ENCODE assay signal across 17 cellular contexts in genomic region chr1:27509127-27510080, GRCh38. TPM values are rescaled to one million over a fixed set of nuclear protein-coding genes. Genes with fewer than 3 reads are reported as not detected.
DNase-seq lines count a peak whose midpoint lies in the region; ATAC-seq and TF ChIP-seq lines count a peak whose summit lies in the region.
"Had no signal": no experiment of that assay in that cellular context is flagged by ENCODE, and none has a peak within 500 bp of the region (broad histone marks: within the 10 kb centered on the region; RNA-seq: fewer than 3 reads in every experiment).

No MANE protein-coding gene starts in this region.

- H3K9ac ChIP-seq in neuronal stem cell (ENCODE audit: low read depth, low read length, poor library complexity), result no peak overlapping the region

- H2BK120ac ChIP-seq in neuronal stem cell (ENCODE audit: low read depth, low read length), result no peak overlapping the region

- H3K9me2 ChIP-seq in GM23338 (ENCODE audit: insufficient read depth), result no peaks in the 10 kb centered on the region

- ATAC-seq in GM23338 (no peak), GM18505 (IDR thresholded peaks at IDR 0.05; ENCODE audit: unreplicated experiment) (no peak), HG02571 (IDR thresholded peaks at IDR 0.05; ENCODE audit: unreplicated experiment) (no peak)
- ATAC-seq in effector memory CD8-positive, alpha-beta T cell (replicated peaks), result no peak
- no peak for ATAC-seq in CD4-positive, alpha-beta T cell (ENCODE audit: poor library complexity)
- ATAC-seq: activated CD4-positive, alpha-beta T cell treated with anti-CD3 and anti-CD28 coated beads for 36 hours; gastrocnemius medialis; stimulated activated memory B cell treated with anti-CD40 and anti-IgM and Interleukin-4, amounts not matched to agents 10 μg/mL and 1 μg/mL and 100 μg/mL, for 72 hours had no signal

- H3K36me3 ChIP-seq in GM23338 (ENCODE audit: insufficient read depth) (no peaks in the 10 kb centered on the region), neuronal stem cell (replicated peaks in 1 of 2; ENCODE audit: control insufficient read depth in 2 of 2, insufficient read depth in 2 of 2, low read length in 2 of 2) (no peaks in the 10 kb centered on the region)
- H3K36me3 ChIP-seq: gastrocnemius medialis had no signal

- no peak overlapping the region for H4K8ac ChIP-seq in neuronal stem cell (ENCODE audit: low read depth, low read length)

- CTCF ChIA-PET in CD4-positive, alpha-beta T cell (lab: Charles Lee), result no interaction called here

- no peak overlapping the region for H3K4ac ChIP-seq in neuronal stem cell (ENCODE audit: low read length)

- H3K27ac ChIP-seq in GM23338 (ENCODE audit: low read depth), result no peak overlapping the region
- no peak overlapping the region for H3K27ac ChIP-seq in neuronal stem cell (replicated peaks; ENCODE audit: low read length)
- no peak overlapping the region for H3K27ac ChIP-seq in CD4-positive, alpha-beta T cell (ENCODE audit: low read depth, low read length)
- H3K27ac ChIP-seq: gastrocnemius medialis had no signal

- peak overlapping the region; percentile 15 for H2AK5ac ChIP-seq in neuronal stem cell (ENCODE audit: low read depth, low read length)

- H3K23ac ChIP-seq in neuronal stem cell (ENCODE audit: low read depth, low read length, poor library complexity), result no peak overlapping the region

- H3K9me3 ChIP-seq in neuronal stem cell (replicated peaks in 1 of 2; ENCODE audit: control insufficient read depth in 2 of 2, insufficient read depth in 1 of 2, low read depth in 1 of 2, low read length in 2 of 2), result no peaks in the 10 kb centered on the region
- H3K9me3 ChIP-seq in CD4-positive, alpha-beta T cell (ENCODE audit: control insufficient read depth, low read length), result no peaks in the 10 kb centered on the region
- H3K9me3 ChIP-seq: gastrocnemius medialis had no signal

- no peaks in the 10 kb centered on the region for H3K79me1 ChIP-seq in neuronal stem cell (ENCODE audit: low read depth, low read length)

- H4K91ac ChIP-seq in neuronal stem cell (ENCODE audit: low read depth, low read length, poor library complexity), result no peak overlapping the region

- no peak overlapping the region for H3K14ac ChIP-seq in neuronal stem cell (ENCODE audit: low read length)

- POLR2A ChIA-PET in CD4-positive, alpha-beta T cell (lab: Charles Lee), result no interaction called here

- H2BK5ac ChIP-seq in neuronal stem cell (ENCODE audit: low read length), result no peak overlapping the region

- no peak overlapping the region; the same call in 2 of the 3 replicates for H3K4me3 Mint-ChIP-seq in GM23338
- no peak overlapping the region for H3K4me3 Mint-ChIP-seq in effector memory CD8-positive, alpha-beta T cell
- no peak overlapping the region for H3K4me3 Mint-ChIP-seq in CD4-positive, alpha-beta T cell
- H3K4me3 Mint-ChIP-seq: activated CD4-positive, alpha-beta T cell treated with anti-CD3 and anti-CD28 coated beads for 36 hours; activated naive CD4-positive, alpha-beta T cell treated with anti-CD3 and anti-CD28 coated beads, Interleukin-2, amount 50 U/mL, for 24 hours; central memory CD8-positive, alpha-beta T cell; stimulated activated memory B cell treated with anti-CD40 and anti-IgM and Interleukin-4, amounts not matched to agents 10 μg/mL and 1 μg/mL and 100 μg/mL, for 72 hours had no signal

- no peaks in the 10 kb centered on the region for H4K20me1 ChIP-seq in GM23338 (replicated peaks; ENCODE audit: insufficient read depth)

- DNase-seq in AG20443 (ENCODE audit: low spot score), result peak; percentile 3
- no peak for DNase-seq in GM23338 (ENCODE audit: low spot score)
- no peak for DNase-seq in effector memory CD8-positive, alpha-beta T cell
- DNase-seq in neuronal stem cell (ENCODE audit: low spot score), result no peak
- DNase-seq in stimulated activated CD4-positive, alpha-beta T cell treated with anti-CD3 and anti-CD28 coated beads, Interleukin-2, amount 100 ng/mL, for 24 hours, result no peak
- DNase-seq in CD4-positive, alpha-beta T cell, result no peak
- DNase-seq: activated CD4-positive, alpha-beta T cell treated with anti-CD3 and anti-CD28 coated beads for 36 hours; gastrocnemius medialis; NCI-H1436 treated with DMSO at 0.1 percent for 48 hours; NCI-H345; nucleus accumbens; T-helper 9 cell had no signal

- H3F3A ChIP-seq in GM23338 (replicated peaks; ENCODE audit: low read depth), result no peaks in the 10 kb centered on the region; the same call in 1 of the 2 replicates

- H3K27ac Mint-ChIP-seq in GM23338, result no peak overlapping the region
- peak overlapping the region; percentile 1 to 24 for H3K27ac Mint-ChIP-seq in effector memory CD8-positive, alpha-beta T cell
- no peak overlapping the region for H3K27ac Mint-ChIP-seq in CD4-positive, alpha-beta T cell
- H3K27ac Mint-ChIP-seq: activated CD4-positive, alpha-beta T cell treated with anti-CD3 and anti-CD28 coated beads for 36 hours; activated naive CD4-positive, alpha-beta T cell treated with anti-CD3 and anti-CD28 coated beads, Interleukin-2, amount 50 U/mL, for 24 hours; stimulated activated memory B cell treated with anti-CD40 and anti-IgM and Interleukin-4, amounts not matched to agents 10 μg/mL and 1 μg/mL and 100 μg/mL, for 72 hours had no signal

- no peaks in the 10 kb centered on the region for H3K36me3 Mint-ChIP-seq in GM23338 (ENCODE audit: low read depth)
- H3K36me3 Mint-ChIP-seq in effector memory CD8-positive, alpha-beta T cell (ENCODE audit: insufficient read depth), result no peaks in the 10 kb centered on the region
- H3K36me3 Mint-ChIP-seq in CD4-positive, alpha-beta T cell (ENCODE audit: low read depth), result no peaks in the 10 kb centered on the region
- H3K36me3 Mint-ChIP-seq: activated naive CD4-positive, alpha-beta T cell treated with anti-CD3 and anti-CD28 coated beads, Interleukin-2, amount 50 U/mL, for 24 hours; stimulated activated memory B cell treated with anti-CD40 and anti-IgM and Interleukin-4, amounts not matched to agents 10 μg/mL and 1 μg/mL and 100 μg/mL, for 72 hours had no signal

- H3K79me2 ChIP-seq in GM23338 (replicated peaks; ENCODE audit: insufficient read depth), result no peaks in the 10 kb centered on the region

- H3K4me1 Mint-ChIP-seq in GM23338, result peaks cover 13% of the 10 kb centered on the region
- H3K4me1 Mint-ChIP-seq in effector memory CD8-positive, alpha-beta T cell (ENCODE audit: low read depth in 2 of 2), result peaks cover 4% of the 10 kb centered on the region in 2 donors
- H3K4me1 Mint-ChIP-seq in CD4-positive, alpha-beta T cell (ENCODE audit: low read depth), result no peaks in the 10 kb centered on the region
- H3K4me1 Mint-ChIP-seq: activated naive CD4-positive, alpha-beta T cell treated with anti-CD3 and anti-CD28 coated beads, Interleukin-2, amount 50 U/mL, for 24 hours had no signal

- H3K4me1 ChIP-seq in GM23338 (ENCODE audit: insufficient read depth), result peaks cover 10% of the 10 kb centered on the region
- peaks cover 14% of the 10 kb centered on the region in 2 donors for H3K4me1 ChIP-seq in neuronal stem cell (ENCODE audit: control insufficient read depth in 2 of 2, insufficient read depth in 1 of 2, low read depth in 1 of 2, low read length in 2 of 2)

- H3K9me3 Mint-ChIP-seq in GM23338, result no peaks in the 10 kb centered on the region; the same call in 2 of the 3 replicates
- no peaks in the 10 kb centered on the region for H3K9me3 Mint-ChIP-seq in effector memory CD8-positive, alpha-beta T cell
- H3K9me3 Mint-ChIP-seq in CD4-positive, alpha-beta T cell, result no peaks in the 10 kb centered on the region
- H3K9me3 Mint-ChIP-seq: activated naive CD4-positive, alpha-beta T cell treated with anti-CD3 and anti-CD28 coated beads, Interleukin-2, amount 50 U/mL, for 24 hours; central memory CD8-positive, alpha-beta T cell; stimulated activated memory B cell treated with anti-CD40 and anti-IgM and Interleukin-4, amounts not matched to agents 10 μg/mL and 1 μg/mL and 100 μg/mL, for 72 hours had no signal

- intact Hi-C loops in CD4-positive, alpha-beta T cell (cut with DNase I, micrococcal nuclease), result no loop called here

- no peak for TF ChIP-seq CTCF in GM23338 (conservative IDR thresholded peaks at IDR 0.05; ENCODE audit: low read depth in 2 of 2)
- TF ChIP-seq CTCF in CD4-positive, alpha-beta T cell (IDR thresholded peaks at IDR 0.05), result no peak

- peak overlapping the region; percentile 53 for H2BK15ac ChIP-seq in neuronal stem cell (ENCODE audit: low read length)

- no peak for TF ChIP-seq POLR2A in GM18505 (IDR thresholded peaks at IDR 0.05; ENCODE audit: borderline replicate concordance, extremely low read depth, insufficient read depth, insufficient read length)

- peaks cover 14% of the 10 kb centered on the region for H3K27me3 Mint-ChIP-seq in GM23338 (ENCODE audit: insufficient read depth, low read depth, poor library complexity)
- no peaks in the 10 kb centered on the region for H3K27me3 Mint-ChIP-seq in effector memory CD8-positive, alpha-beta T cell
- H3K27me3 Mint-ChIP-seq in CD4-positive, alpha-beta T cell, result no peaks in the 10 kb centered on the region
- H3K27me3 Mint-ChIP-seq: activated CD4-positive, alpha-beta T cell treated with anti-CD3 and anti-CD28 coated beads for 36 hours; activated naive CD4-positive, alpha-beta T cell treated with anti-CD3 and anti-CD28 coated beads, Interleukin-2, amount 50 U/mL, for 24 hours; central memory CD8-positive, alpha-beta T cell; stimulated activated memory B cell treated with anti-CD40 and anti-IgM and Interleukin-4, amounts not matched to agents 10 μg/mL and 1 μg/mL and 100 μg/mL, for 72 hours had no signal

- H3K27me3 ChIP-seq in GM23338 (ENCODE audit: insufficient read depth) (no peaks in the 10 kb centered on the region), neuronal stem cell (ENCODE audit: control insufficient read depth in 3 of 3, insufficient read depth in 3 of 3, low read depth in 1 of 3, low read length in 3 of 3) (no peaks in the 10 kb centered on the region)
- no peaks in the 10 kb centered on the region for H3K27me3 ChIP-seq in CD4-positive, alpha-beta T cell (ENCODE audit: control insufficient read depth, insufficient read depth, low read length)
- H3K27me3 ChIP-seq: gastrocnemius medialis had no signal

- WGBS in neuronal stem cell (ENCODE audit: extremely low coverage in 2 of 2, insufficient read length in 2 of 2, insufficient replicate concordance in 1 of 2), 2 donors, result no CpG with 5 or more reads among the region's 9 CpGs

- H3K4me2 ChIP-seq in GM23338, result no peak overlapping the region
- H3K4me2 ChIP-seq in neuronal stem cell (ENCODE audit: insufficient read depth, low read length, poor library complexity, severe bottlenecking), result no peak overlapping the region

- no peak overlapping the region for H3K4me3 ChIP-seq in GM23338
- no peak overlapping the region for H3K4me3 ChIP-seq in neuronal stem cell (ENCODE audit: low read length in 2 of 2)
- H3K4me3 ChIP-seq: gastrocnemius medialis had no signal

- peak overlapping the region; percentile 36 for H3K18ac ChIP-seq in neuronal stem cell (ENCODE audit: low read length)

- H2BK12ac ChIP-seq in neuronal stem cell (ENCODE audit: low read length), result no peak overlapping the region

- H2AFZ ChIP-seq in GM23338 (peak overlapping the region; percentile 32), neuronal stem cell (ENCODE audit: low read length) (no peak overlapping the region)

RNA-seq across cellular contexts. Expression of gene WASF2, which starts 19.4 kb away (rescaled TPM):
- total RNA-seq in GM23338 (2014; rRNA removed; shearing (Covaris generic)), result 37.2 and 40.9 TPM in 2 replicates
- 89.5 and 95.6 TPM in 2 replicates for polyA plus RNA-seq in GM23338 (2016; fragmentation: Nextera tagmentation; extraction: Ambion mirVana)
- polyA plus RNA-seq in neuronal stem cell (2013, experiment 1 of 2), result 44.1 TPM
- polyA plus RNA-seq in neuronal stem cell (2013, experiment 2 of 2), result 45.8 TPM
- 100 to 1,000 TPM; 119 to 121 TPM for total RNA-seq in CD4-positive, alpha-beta T cell

Comparison
In these comparisons a context has a peak if more than half of its experiments do, and no peak if none do; other contexts are left out.
1. H3K27ac Mint-ChIP-seq: peak in effector memory CD8-positive, alpha-beta T cell (2 of 2); none in GM23338 (single experiment) and CD4-positive, alpha-beta T cell (single experiment).